In the genomic region with DNA sequence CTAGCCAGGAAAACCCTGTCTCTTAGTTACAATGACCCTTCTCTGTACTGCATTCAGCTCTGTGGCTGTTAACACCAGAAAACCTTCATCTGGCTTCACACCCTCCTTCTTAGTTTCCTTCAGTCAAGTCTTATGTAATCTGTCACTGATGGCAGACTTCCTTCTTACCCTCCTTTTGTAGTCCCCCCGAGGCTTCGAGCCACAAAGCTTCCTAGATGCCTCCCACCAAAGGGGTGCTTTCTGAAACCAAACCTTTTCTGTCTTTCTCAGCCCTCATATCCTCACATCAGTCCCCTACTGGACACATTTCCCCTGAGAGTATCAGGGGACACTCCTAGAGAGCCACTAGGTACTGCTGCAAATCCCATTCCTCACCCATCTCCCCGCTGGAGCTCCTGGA, we compare ENCODE assay signal across 2 cellular contexts.
TF ChIP-seq lines count a peak whose summit lies in the region.

No MANE protein-coding gene starts in this region.

TF ChIP-seq in GM23338, 12 proteins besides CTCF, POLR2A, EP300 and RAD21 (continues in another document):
- TF ChIP-seq JUNB (IDR thresholded peaks at IDR 0.05; ENCODE audit: unreplicated experiment): no peak
- TF ChIP-seq, protein P1, sequence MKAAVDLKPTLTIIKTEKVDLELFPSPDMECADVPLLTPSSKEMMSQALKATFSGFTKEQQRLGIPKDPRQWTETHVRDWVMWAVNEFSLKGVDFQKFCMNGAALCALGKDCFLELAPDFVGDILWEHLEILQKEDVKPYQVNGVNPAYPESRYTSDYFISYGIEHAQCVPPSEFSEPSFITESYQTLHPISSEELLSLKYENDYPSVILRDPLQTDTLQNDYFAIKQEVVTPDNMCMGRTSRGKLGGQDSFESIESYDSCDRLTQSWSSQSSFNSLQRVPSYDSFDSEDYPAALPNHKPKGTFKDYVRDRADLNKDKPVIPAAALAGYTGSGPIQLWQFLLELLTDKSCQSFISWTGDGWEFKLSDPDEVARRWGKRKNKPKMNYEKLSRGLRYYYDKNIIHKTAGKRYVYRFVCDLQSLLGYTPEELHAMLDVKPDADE (IDR thresholded peaks at IDR 0.05): no peak
- TF ChIP-seq, protein P2, sequence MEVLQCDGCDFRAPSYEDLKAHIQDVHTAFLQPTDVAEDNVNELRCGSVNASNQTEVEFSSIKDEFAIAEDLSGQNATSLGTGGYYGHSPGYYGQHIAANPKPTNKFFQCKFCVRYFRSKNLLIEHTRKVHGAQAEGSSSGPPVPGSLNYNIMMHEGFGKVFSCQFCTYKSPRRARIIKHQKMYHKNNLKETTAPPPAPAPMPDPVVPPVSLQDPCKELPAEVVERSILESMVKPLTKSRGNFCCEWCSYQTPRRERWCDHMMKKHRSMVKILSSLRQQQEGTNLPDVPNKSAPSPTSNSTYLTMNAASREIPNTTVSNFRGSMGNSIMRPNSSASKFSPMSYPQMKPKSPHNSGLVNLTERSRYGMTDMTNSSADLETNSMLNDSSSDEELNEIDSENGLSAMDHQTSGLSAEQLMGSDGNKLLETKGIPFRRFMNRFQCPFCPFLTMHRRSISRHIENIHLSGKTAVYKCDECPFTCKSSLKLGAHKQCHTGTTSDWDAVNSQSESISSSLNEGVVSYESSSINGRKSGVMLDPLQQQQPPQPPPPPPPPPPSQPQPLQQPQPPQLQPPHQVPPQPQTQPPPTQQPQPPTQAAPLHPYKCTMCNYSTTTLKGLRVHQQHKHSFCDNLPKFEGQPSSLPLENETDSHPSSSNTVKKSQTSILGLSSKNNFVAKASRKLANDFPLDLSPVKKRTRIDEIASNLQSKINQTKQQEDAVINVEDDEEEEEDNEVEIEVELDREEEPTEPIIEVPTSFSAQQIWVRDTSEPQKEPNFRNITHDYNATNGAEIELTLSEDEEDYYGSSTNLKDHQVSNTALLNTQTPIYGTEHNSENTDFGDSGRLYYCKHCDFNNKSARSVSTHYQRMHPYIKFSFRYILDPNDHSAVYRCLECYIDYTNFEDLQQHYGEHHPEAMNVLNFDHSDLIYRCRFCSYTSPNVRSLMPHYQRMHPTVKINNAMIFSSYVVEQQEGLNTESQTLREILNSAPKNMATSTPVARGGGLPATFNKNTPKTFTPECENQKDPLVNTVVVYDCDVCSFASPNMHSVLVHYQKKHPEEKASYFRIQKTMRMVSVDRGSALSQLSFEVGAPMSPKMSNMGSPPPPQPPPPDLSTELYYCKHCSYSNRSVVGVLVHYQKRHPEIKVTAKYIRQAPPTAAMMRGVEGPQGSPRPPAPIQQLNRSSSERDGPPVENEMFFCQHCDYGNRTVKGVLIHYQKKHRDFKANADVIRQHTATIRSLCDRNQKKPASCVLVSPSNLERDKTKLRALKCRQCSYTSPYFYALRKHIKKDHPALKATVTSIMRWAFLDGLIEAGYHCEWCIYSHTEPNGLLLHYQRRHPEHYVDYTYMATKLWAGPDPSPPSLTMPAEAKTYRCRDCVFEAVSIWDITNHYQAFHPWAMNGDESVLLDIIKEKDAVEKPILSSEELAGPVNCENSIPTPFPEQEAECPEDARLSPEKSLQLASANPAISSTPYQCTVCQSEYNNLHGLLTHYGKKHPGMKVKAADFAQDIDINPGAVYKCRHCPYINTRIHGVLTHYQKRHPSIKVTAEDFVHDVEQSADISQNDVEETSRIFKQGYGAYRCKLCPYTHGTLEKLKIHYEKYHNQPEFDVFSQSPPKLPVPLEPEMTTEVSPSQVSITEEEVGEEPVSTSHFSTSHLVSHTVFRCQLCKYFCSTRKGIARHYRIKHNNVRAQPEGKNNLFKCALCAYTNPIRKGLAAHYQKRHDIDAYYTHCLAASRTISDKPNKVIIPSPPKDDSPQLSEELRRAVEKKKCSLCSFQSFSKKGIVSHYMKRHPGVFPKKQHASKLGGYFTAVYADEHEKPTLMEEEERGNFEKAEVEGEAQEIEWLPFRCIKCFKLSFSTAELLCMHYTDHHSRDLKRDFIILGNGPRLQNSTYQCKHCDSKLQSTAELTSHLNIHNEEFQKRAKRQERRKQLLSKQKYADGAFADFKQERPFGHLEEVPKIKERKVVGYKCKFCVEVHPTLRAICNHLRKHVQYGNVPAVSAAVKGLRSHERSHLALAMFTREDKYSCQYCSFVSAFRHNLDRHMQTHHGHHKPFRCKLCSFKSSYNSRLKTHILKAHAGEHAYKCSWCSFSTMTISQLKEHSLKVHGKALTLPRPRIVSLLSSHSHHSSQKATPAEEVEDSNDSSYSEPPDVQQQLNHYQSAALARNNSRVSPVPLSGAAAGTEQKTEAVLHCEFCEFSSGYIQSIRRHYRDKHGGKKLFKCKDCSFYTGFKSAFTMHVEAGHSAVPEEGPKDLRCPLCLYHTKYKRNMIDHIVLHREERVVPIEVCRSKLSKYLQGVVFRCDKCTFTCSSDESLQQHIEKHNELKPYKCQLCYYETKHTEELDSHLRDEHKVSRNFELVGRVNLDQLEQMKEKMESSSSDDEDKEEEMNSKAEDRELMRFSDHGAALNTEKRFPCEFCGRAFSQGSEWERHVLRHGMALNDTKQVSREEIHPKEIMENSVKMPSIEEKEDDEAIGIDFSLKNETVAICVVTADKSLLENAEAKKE (CRISPR knock-in tag; IDR thresholded peaks at IDR 0.05): no peak
- TF ChIP-seq EZH2 (IDR thresholded peaks at IDR 0.05; ENCODE audit: low read depth, unreplicated experiment): no peak
- TF ChIP-seq EZH2phosphoT487 (IDR thresholded peaks at IDR 0.05; ENCODE audit: unreplicated experiment): no peak
- TF ChIP-seq ZNF114 (CRISPR knock-in tag; IDR thresholded peaks at IDR 0.05): no peak
- TF ChIP-seq NANOG (IDR thresholded peaks at IDR 0.05; ENCODE audit: borderline replicate concordance): no peak
- no peak for TF ChIP-seq ZNF331 (CRISPR knock-in tag; IDR thresholded peaks at IDR 0.05; ENCODE audit: low read depth)
- no peak for TF ChIP-seq STAT1 (IDR thresholded peaks at IDR 0.05; ENCODE audit: unreplicated experiment)
- TF ChIP-seq, protein P3, sequence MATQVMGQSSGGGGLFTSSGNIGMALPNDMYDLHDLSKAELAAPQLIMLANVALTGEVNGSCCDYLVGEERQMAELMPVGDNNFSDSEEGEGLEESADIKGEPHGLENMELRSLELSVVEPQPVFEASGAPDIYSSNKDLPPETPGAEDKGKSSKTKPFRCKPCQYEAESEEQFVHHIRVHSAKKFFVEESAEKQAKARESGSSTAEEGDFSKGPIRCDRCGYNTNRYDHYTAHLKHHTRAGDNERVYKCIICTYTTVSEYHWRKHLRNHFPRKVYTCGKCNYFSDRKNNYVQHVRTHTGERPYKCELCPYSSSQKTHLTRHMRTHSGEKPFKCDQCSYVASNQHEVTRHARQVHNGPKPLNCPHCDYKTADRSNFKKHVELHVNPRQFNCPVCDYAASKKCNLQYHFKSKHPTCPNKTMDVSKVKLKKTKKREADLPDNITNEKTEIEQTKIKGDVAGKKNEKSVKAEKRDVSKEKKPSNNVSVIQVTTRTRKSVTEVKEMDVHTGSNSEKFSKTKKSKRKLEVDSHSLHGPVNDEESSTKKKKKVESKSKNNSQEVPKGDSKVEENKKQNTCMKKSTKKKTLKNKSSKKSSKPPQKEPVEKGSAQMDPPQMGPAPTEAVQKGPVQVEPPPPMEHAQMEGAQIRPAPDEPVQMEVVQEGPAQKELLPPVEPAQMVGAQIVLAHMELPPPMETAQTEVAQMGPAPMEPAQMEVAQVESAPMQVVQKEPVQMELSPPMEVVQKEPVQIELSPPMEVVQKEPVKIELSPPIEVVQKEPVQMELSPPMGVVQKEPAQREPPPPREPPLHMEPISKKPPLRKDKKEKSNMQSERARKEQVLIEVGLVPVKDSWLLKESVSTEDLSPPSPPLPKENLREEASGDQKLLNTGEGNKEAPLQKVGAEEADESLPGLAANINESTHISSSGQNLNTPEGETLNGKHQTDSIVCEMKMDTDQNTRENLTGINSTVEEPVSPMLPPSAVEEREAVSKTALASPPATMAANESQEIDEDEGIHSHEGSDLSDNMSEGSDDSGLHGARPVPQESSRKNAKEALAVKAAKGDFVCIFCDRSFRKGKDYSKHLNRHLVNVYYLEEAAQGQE (IDR thresholded peaks at IDR 0.05; ENCODE audit: unreplicated experiment): no peak

TF ChIP-seq in H1, 55 proteins besides CTCF, POLR2A, EP300 and RAD21:
- TF ChIP-seq NRF1 (IDR thresholded peaks at IDR 0.05; ENCODE audit: low read depth, low read length): no peak
- no peak for TF ChIP-seq TCF12 (IDR thresholded peaks at IDR 0.05; ENCODE audit: low read depth, low read length)
- TF ChIP-seq TEAD4 (IDR thresholded peaks at IDR 0.05; ENCODE audit: low read depth, low read length): no peak
- TF ChIP-seq, protein P4, sequence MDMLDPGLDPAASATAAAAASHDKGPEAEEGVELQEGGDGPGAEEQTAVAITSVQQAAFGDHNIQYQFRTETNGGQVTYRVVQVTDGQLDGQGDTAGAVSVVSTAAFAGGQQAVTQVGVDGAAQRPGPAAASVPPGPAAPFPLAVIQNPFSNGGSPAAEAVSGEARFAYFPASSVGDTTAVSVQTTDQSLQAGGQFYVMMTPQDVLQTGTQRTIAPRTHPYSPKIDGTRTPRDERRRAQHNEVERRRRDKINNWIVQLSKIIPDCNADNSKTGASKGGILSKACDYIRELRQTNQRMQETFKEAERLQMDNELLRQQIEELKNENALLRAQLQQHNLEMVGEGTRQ (IDR thresholded peaks at IDR 0.05; ENCODE audit: low read length): no peak
- TF ChIP-seq JUND (IDR thresholded peaks at IDR 0.05; ENCODE audit: low read length): no peak
